8 cellular contexts compared by ENCODE assay signal in genomic region chr2:165793779-165794519, GRCh38. TPM values are rescaled to one million over a fixed set of nuclear protein-coding genes. Genes with fewer than 3 reads are reported as not detected.
DNase-seq lines count a peak whose midpoint lies in the region; ATAC-seq and TF ChIP-seq lines count a peak whose summit lies in the region.

TSS of gene GALNT3 (minus strand) at chr2:165794247. CDS start at chr2:165770700, 23,547 bp downstream.

- no peak for TF ChIP-seq CTCF in activated B cell treated with CpG ODN at 0.5 μM for 24 hours (IDR thresholded peaks at IDR 0.05)
- no peak for TF ChIP-seq CTCF in lower lobe of right lung (IDR thresholded peaks at IDR 0.05)

- intact Hi-C loops in activated B cell treated with CpG ODN at 0.5 μM for 24 hours (cut with micrococcal nuclease) (loop anchor here (1.0 to 10.0 kb wide), 9 partner anchors 17 to 1033 kb away; partner anchors contain the start of genes COBLL1 and TTC21B), lower lobe of right lung (cut with DNase I) (no loop called here)
- intact Hi-C loops in dendritic cell treated with granulocyte-macrophage colony-stimulating factor and Interleukin-4, amounts not matched to agents 40 ng/mL and 50 ng/mL, for 4 days (cut with micrococcal nuclease) = loop anchor here (5.0 kb wide), 1 partner anchor 158 kb away; the partner anchor contains the start of gene TTC21B

- no peaks in the 10 kb centered on the region for H4K20me1 ChIP-seq in Karpas-422 (ENCODE audit: insufficient read depth, low read depth, low read length)

- peaks cover 6% of the 10 kb centered on the region for H3K36me3 Mint-ChIP-seq in activated B cell treated with CpG ODN at 0.5 μM for 24 hours (ENCODE audit: low read depth)
- H3K36me3 Mint-ChIP-seq in dendritic cell treated with granulocyte-macrophage colony-stimulating factor and Interleukin-4, amounts not matched to agents 40 ng/mL and 50 ng/mL, for 4 days (ENCODE audit: low read depth) = peaks cover 6% of the 10 kb centered on the region

- H3K9me2 ChIP-seq in Karpas-422 (replicated peaks; ENCODE audit: insufficient read depth, low read length) = no peaks in the 10 kb centered on the region

- no peaks in the 10 kb centered on the region for H3K36me3 ChIP-seq in Karpas-422 (ENCODE audit: insufficient read depth, low read length)
- no peaks in the 10 kb centered on the region for H3K36me3 ChIP-seq in lower lobe of right lung

- CTCF ChIA-PET in activated B cell treated with CpG ODN at 0.5 μM for 24 hours (lab: Charles Lee) = interaction anchor here (1.3 to 4.4 kb wide), 4 partner anchors 19 to 80 kb away, joined by 3 to 28 read pairs (median 5); no protein-coding TSS in a partner anchor

- no peak within 1 kb of the TSS for H3K27ac ChIP-seq in Karpas-422 (ENCODE audit: low read length)
- H3K27ac ChIP-seq in lower lobe of right lung = peak within 1 kb of the TSS; percentile 87

- H3K4me3 ChIP-seq in Karpas-422 (ENCODE audit: low read length) = peak within 1 kb of the TSS; percentile 69
- peak within 1 kb of the TSS; percentile 66 for H3K4me3 ChIP-seq in lower lobe of right lung

- no peaks in the 10 kb centered on the region for H3K27me3 Mint-ChIP-seq in activated B cell treated with CpG ODN at 0.5 μM for 24 hours
- H3K27me3 Mint-ChIP-seq in dendritic cell treated with granulocyte-macrophage colony-stimulating factor and Interleukin-4, amounts not matched to agents 40 ng/mL and 50 ng/mL, for 4 days = peaks cover 3% of the 10 kb centered on the region
- peaks cover 32% of the 10 kb centered on the region for H3K27me3 Mint-ChIP-seq in stimulated activated naive CD8-positive, alpha-beta T cell treated with anti-CD3 and anti-CD28 coated beads, Interleukin-15, amount 100 ng/mL, for 72 hours

- no peaks in the 10 kb centered on the region for H3K9me3 ChIP-seq in Karpas-422 (ENCODE audit: low read length)
- H3K9me3 ChIP-seq in lower lobe of right lung = no peaks in the 10 kb centered on the region

- H3K27me3 ChIP-seq in Karpas-422 (ENCODE audit: low read length) (no peaks in the 10 kb centered on the region), lower lobe of right lung (ENCODE audit: low read depth) (no peaks in the 10 kb centered on the region)

- peak within 1 kb of the TSS; percentile 99 for H2AFZ ChIP-seq in Karpas-422 (ENCODE audit: low read length)

- H3K4me1 ChIP-seq in Karpas-422 (ENCODE audit: low read length) = peaks cover 14% of the 10 kb centered on the region
- peaks cover 22% of the 10 kb centered on the region for H3K4me1 ChIP-seq in lower lobe of right lung

- no peaks in the 10 kb centered on the region for H3K9me3 Mint-ChIP-seq in activated B cell treated with CpG ODN at 0.5 μM for 24 hours
- no peaks in the 10 kb centered on the region for H3K9me3 Mint-ChIP-seq in dendritic cell treated with granulocyte-macrophage colony-stimulating factor and Interleukin-4, amounts not matched to agents 40 ng/mL and 50 ng/mL, for 4 days
- H3K9me3 Mint-ChIP-seq in stimulated activated naive CD8-positive, alpha-beta T cell treated with anti-CD3 and anti-CD28 coated beads, Interleukin-15, amount 100 ng/mL, for 72 hours = no peaks in the 10 kb centered on the region

- POLR2A ChIA-PET in activated B cell treated with CpG ODN at 0.5 μM for 24 hours (lab: Charles Lee) = interaction anchor here (0.8 to 2.3 kb wide), 10 partner anchors 9 to 883 kb away, joined by 3 to 23 read pairs (median 4); no protein-coding TSS in a partner anchor

- H3K79me2 ChIP-seq in Karpas-422 (ENCODE audit: low read length) = no peaks in the 10 kb centered on the region

- peak within 1 kb of the TSS; percentile 78 for H3K4me2 ChIP-seq in Karpas-422 (ENCODE audit: low read depth, low read length, poor library complexity, severe bottlenecking)

- peaks cover 38% of the 10 kb centered on the region for H3K4me1 Mint-ChIP-seq in activated B cell treated with CpG ODN at 0.5 μM for 24 hours
- peaks cover 17% of the 10 kb centered on the region for H3K4me1 Mint-ChIP-seq in dendritic cell treated with granulocyte-macrophage colony-stimulating factor and Interleukin-4, amounts not matched to agents 40 ng/mL and 50 ng/mL, for 4 days (ENCODE audit: low read depth)
- H3K4me1 Mint-ChIP-seq in stimulated activated naive CD8-positive, alpha-beta T cell treated with anti-CD3 and anti-CD28 coated beads, Interleukin-15, amount 100 ng/mL, for 72 hours = peaks cover 22% of the 10 kb centered on the region

- DNase-seq in EH (ENCODE audit: low read depth) (peak; percentile 29), Karpas-422 (peak; percentile 44), activated B cell treated with CpG ODN at 0.5 μM for 24 hours (peak; percentile 58), lower lobe of right lung (peak; percentile 94), NCI-H446 (lab: John Stamatoyannopoulos, UW) (no peak)
- DNase-seq in stimulated activated naive CD8-positive, alpha-beta T cell treated with anti-CD3 and anti-CD28 coated beads, Interleukin-15, amount 100 ng/mL, for 72 hours = peak; percentile 25 to 27

- peak within 1 kb of the TSS; percentile 38 for H3K9ac ChIP-seq in Karpas-422 (ENCODE audit: low read length)

- H3K27ac Mint-ChIP-seq in activated B cell treated with CpG ODN at 0.5 μM for 24 hours = peak within 1 kb of the TSS; percentile 96
- peak within 1 kb of the TSS; percentile 76 for H3K27ac Mint-ChIP-seq in dendritic cell treated with granulocyte-macrophage colony-stimulating factor and Interleukin-4, amounts not matched to agents 40 ng/mL and 50 ng/mL, for 4 days
- H3K27ac Mint-ChIP-seq in stimulated activated naive CD8-positive, alpha-beta T cell treated with anti-CD3 and anti-CD28 coated beads, Interleukin-15, amount 100 ng/mL, for 72 hours = peak within 1 kb of the TSS; percentile 96 to 97

- peak within 1 kb of the TSS; percentile 97 for H3K4me3 Mint-ChIP-seq in activated B cell treated with CpG ODN at 0.5 μM for 24 hours
- peak within 1 kb of the TSS; percentile 84 for H3K4me3 Mint-ChIP-seq in dendritic cell treated with granulocyte-macrophage colony-stimulating factor and Interleukin-4, amounts not matched to agents 40 ng/mL and 50 ng/mL, for 4 days
- peak within 1 kb of the TSS; percentile 86 to 87 for H3K4me3 Mint-ChIP-seq in stimulated activated naive CD8-positive, alpha-beta T cell treated with anti-CD3 and anti-CD28 coated beads, Interleukin-15, amount 100 ng/mL, for 72 hours

- ATAC-seq in GM21717 (IDR thresholded peaks at IDR 0.05; ENCODE audit: unreplicated experiment) (peak; percentile 50), activated B cell treated with CpG ODN at 0.5 μM for 24 hours (ENCODE audit: low read depth) (peak; percentile 41), lower lobe of right lung (peak; percentile 96)
- ATAC-seq in stimulated activated naive CD8-positive, alpha-beta T cell treated with anti-CD3 and anti-CD28 coated beads, Interleukin-15, amount 100 ng/mL, for 72 hours = peak; percentile 61

RNA-seq across cellular contexts. Expression of gene GALNT3, which starts in this region (rescaled TPM):
- 0.94 and 3.0 TPM in 2 replicates for total RNA-seq in Karpas-422 (2014; rRNA removed; shearing (Covaris generic); ENCODE audit: low replicate concordance)
- total RNA-seq in activated B cell treated with CpG ODN at 0.5 μM for 24 hours (13.2 and 14.4 TPM in 2 replicates), lower lobe of right lung (27.8 TPM)

Comparison
In these comparisons a context has a peak if more than half of its experiments do, and no peak if none do; other contexts are left out.
1. DNase-seq: peak in EH (single experiment), Karpas-422 (single experiment), activated B cell treated with CpG ODN at 0.5 μM for 24 hours (single experiment), lower lobe of right lung (single experiment) and stimulated activated naive CD8-positive, alpha-beta T cell treated with anti-CD3 and anti-CD28 coated beads, Interleukin-15, amount 100 ng/mL, for 72 hours (2 of 2); none in NCI-H446 (0 of 2).
2. ATAC-seq: peak in every context shown above with its lines; median percentile 96 in lower lobe of right lung; 61 in stimulated activated naive CD8-positive, alpha-beta T cell treated with anti-CD3 and anti-CD28 coated beads, Interleukin-15, amount 100 ng/mL, for 72 hours; 50 in GM21717; 41 in activated B cell treated with CpG ODN at 0.5 μM for 24 hours.
3. Peak in every context shown above with its lines, with median percentiles within 50 percentile points of each other: H3K27ac Mint-ChIP-seq and H3K4me3 Mint-ChIP-seq.